1 cellular context compared by ENCODE assay signal in genomic region chr20:17823382-17824144, GRCh38.
TF ChIP-seq lines count a peak whose summit lies in the region.

No MANE protein-coding gene starts in this region.

TF ChIP-seq in HepG2, 621 proteins besides CTCF, POLR2A, EP300 and RAD21 (continued from another document):
- TF ChIP-seq POGK (CRISPR knock-in tag; conservative IDR thresholded peaks at IDR 0.05) (no peak), PLRG1 (conservative IDR thresholded peaks at IDR 0.05) (no peak), NCOA2 (CRISPR knock-in tag; IDR thresholded peaks at IDR 0.05) (0 out of 2 replicates have a peak, but pooled peaks have one; percentile 24), KLF16 (CRISPR knock-in tag; IDR thresholded peaks at IDR 0.05) (peak in 1 of 2 experiments; percentile 28; a peak in 1 of 4 replicates), HOXA7 (CRISPR knock-in tag; IDR thresholded peaks at IDR 0.05) (no peak), SMARCC2 (IDR thresholded peaks at IDR 0.05) (no peak), MTF1 (CRISPR knock-in tag; IDR thresholded peaks at IDR 0.05) (no peak)
